9 cellular contexts compared by ENCODE assay signal in genomic region chr5:169584998-169585451, GRCh38. TPM values are rescaled to one million over a fixed set of nuclear protein-coding genes. Genes with fewer than 3 reads are reported as not detected.
DNase-seq lines count a peak whose midpoint lies in the region; ATAC-seq, FAIRE-seq and TF ChIP-seq lines count a peak whose summit lies in the region.
"Had no signal": no experiment of that assay in that cellular context is flagged by ENCODE, and none has a peak within 500 bp of the region (broad histone marks: within the 10 kb centered on the region; RNA-seq: fewer than 3 reads in every experiment).

No MANE protein-coding gene starts in this region.

- H3K79me1 ChIP-seq in mesenchymal stem cell (replicated peaks; ENCODE audit: low read length, poor library complexity, severe bottlenecking), result peaks cover 10% of the 10 kb centered on the region

- peak; percentile 4 for DNase-seq in HT1080 (ENCODE audit: low read depth)
- DNase-seq in activated naive CD8-positive, alpha-beta T cell treated with anti-CD3 and anti-CD28 coated beads, Interleukin-2, amount 50 U/mL, for 24 hours, result no peak
- peak; percentile 19 for DNase-seq in mesenchymal stem cell
- no peak for DNase-seq in GM12891 (ENCODE audit: insufficient read length, low spot score)
- DNase-seq in ovary, result no peak

- no peak overlapping the region for H2BK120ac ChIP-seq in mesenchymal stem cell (ENCODE audit: low read depth, low read length)

- H3K9ac ChIP-seq in BLaER1 treated with 17β-estradiol and CSF1 and Interleukin-3, amounts not matched to agents 10 nM and 100 nM, result peak overlapping the region; percentile 88 to 97 (median 94); a peak in 21 of 22 replicates
- H3K9ac ChIP-seq in mesenchymal stem cell (ENCODE audit: low read length), result peak overlapping the region; percentile 95

- H2BK5ac ChIP-seq in mesenchymal stem cell (ENCODE audit: low read depth, low read length, poor library complexity, severe bottlenecking), result no peak overlapping the region

- peaks cover 12 to 23% (median 14%) of the 10 kb centered on the region in 10 experiments; a peak in 18 of 20 replicates for H3K4me1 ChIP-seq in BLaER1 treated with 17β-estradiol and CSF1 and Interleukin-3, amounts not matched to agents 10 nM and 100 nM
- H3K4me1 ChIP-seq in mesenchymal stem cell (ENCODE audit: control insufficient read depth, insufficient read depth, low read depth, low read length) (no peaks in the 10 kb centered on the region), ovary (ENCODE audit: insufficient read depth) (peaks cover 2% of the 10 kb centered on the region)

- H4K8ac ChIP-seq in mesenchymal stem cell (ENCODE audit: low read length), result no peak overlapping the region

- no peak overlapping the region for H2BK15ac ChIP-seq in mesenchymal stem cell (ENCODE audit: low read depth, poor library complexity, severe bottlenecking)

- H3K23ac ChIP-seq in mesenchymal stem cell (ENCODE audit: low read length in 2 of 2), result no peak overlapping the region

- H3K9me3 ChIP-seq in BLaER1 treated with 17β-estradiol and CSF1 and Interleukin-3, amounts not matched to agents 10 nM and 100 nM (replicated peaks in 1 of 11), result no peaks in the 10 kb centered on the region
- H3K9me3 ChIP-seq in mesenchymal stem cell (ENCODE audit: control insufficient read depth, low read length) (no peaks in the 10 kb centered on the region), ovary (no peaks in the 10 kb centered on the region)

- H3K4me2 ChIP-seq in BLaER1 treated with 17β-estradiol and CSF1 and Interleukin-3, amounts not matched to agents 10 nM and 100 nM, result peak overlapping the region; percentile 70 to 90 (median 84)
- peak overlapping the region; percentile 1 for H3K4me2 ChIP-seq in mesenchymal stem cell (ENCODE audit: low read length, poor library complexity, severe bottlenecking)

- no peak overlapping the region for H4K91ac ChIP-seq in mesenchymal stem cell (ENCODE audit: low read length)

- H2AFZ ChIP-seq in mesenchymal stem cell (ENCODE audit: low read depth, low read length), result no peak overlapping the region

- peaks cover 15 to 45% (median 23%) of the 10 kb centered on the region in 11 experiments; a peak in 21 of 22 replicates for H3K36me3 ChIP-seq in BLaER1 treated with 17β-estradiol and CSF1 and Interleukin-3, amounts not matched to agents 10 nM and 100 nM
- H3K36me3 ChIP-seq in mesenchymal stem cell (ENCODE audit: control insufficient read depth in 1 of 2, insufficient read depth in 2 of 2, low read depth in 1 of 2, low read length in 2 of 2) (peaks cover 3 to 19% of the 10 kb centered on the region in 2 experiments), ovary (no peaks in the 10 kb centered on the region)

- H3K27ac ChIP-seq in BLaER1 treated with 17β-estradiol and CSF1 and Interleukin-3, amounts not matched to agents 10 nM and 100 nM, result peak overlapping the region in 7 of 11 experiments; percentile 85 to 97 (median 90); a peak in 11 of 22 replicates
- H3K27ac ChIP-seq in mesenchymal stem cell (ENCODE audit: low read length, poor library complexity, severe bottlenecking), result no peak overlapping the region
- H3K27ac ChIP-seq in ovary, result no peak overlapping the region

- no peaks in the 10 kb centered on the region for H3K27me3 ChIP-seq in BLaER1 treated with 17β-estradiol and CSF1 and Interleukin-3, amounts not matched to agents 10 nM and 100 nM
- peaks cover 0 to under 1% of the 10 kb centered on the region in 2 experiments for H3K27me3 ChIP-seq in mesenchymal stem cell (ENCODE audit: control insufficient read depth in 1 of 2, insufficient read depth in 1 of 2, low read length in 2 of 2)
- H3K27me3 ChIP-seq in ovary, result no peaks in the 10 kb centered on the region

- H2AK5ac ChIP-seq in mesenchymal stem cell (ENCODE audit: low read length, severe bottlenecking), result no peak overlapping the region

- H2BK12ac ChIP-seq in mesenchymal stem cell (ENCODE audit: low read length in 2 of 2), result no peak overlapping the region

- peak overlapping the region; percentile 97 for H3K4me3 Mint-ChIP-seq in activated naive CD8-positive, alpha-beta T cell treated with anti-CD3 and anti-CD28 coated beads, Interleukin-2, amount 50 U/mL, for 24 hours

- H3K18ac ChIP-seq in mesenchymal stem cell (ENCODE audit: low read depth in 1 of 2, low read length in 2 of 2), result no peak overlapping the region

- H3K27me3 Mint-ChIP-seq in activated naive CD8-positive, alpha-beta T cell treated with anti-CD3 and anti-CD28 coated beads, Interleukin-2, amount 50 U/mL, for 24 hours, result peaks cover 3% of the 10 kb centered on the region

- peaks cover 28% of the 10 kb centered on the region for H3K36me3 Mint-ChIP-seq in activated naive CD8-positive, alpha-beta T cell treated with anti-CD3 and anti-CD28 coated beads, Interleukin-2, amount 50 U/mL, for 24 hours (ENCODE audit: low read depth)

- peaks cover 44% of the 10 kb centered on the region for H3K4me1 Mint-ChIP-seq in activated naive CD8-positive, alpha-beta T cell treated with anti-CD3 and anti-CD28 coated beads, Interleukin-2, amount 50 U/mL, for 24 hours

- H3K9me3 Mint-ChIP-seq in activated naive CD8-positive, alpha-beta T cell treated with anti-CD3 and anti-CD28 coated beads, Interleukin-2, amount 50 U/mL, for 24 hours, result no peaks in the 10 kb centered on the region

- no peak for ATAC-seq in activated naive CD8-positive, alpha-beta T cell treated with anti-CD3 and anti-CD28 coated beads, Interleukin-2, amount 50 U/mL, for 24 hours
- no peak for ATAC-seq in GM21423 (IDR thresholded peaks at IDR 0.05; ENCODE audit: unreplicated experiment)
- no peak for ATAC-seq in GM21447 (IDR thresholded peaks at IDR 0.05; ENCODE audit: unreplicated experiment)

- no peak for TF ChIP-seq EP300 in ovary (IDR thresholded peaks at IDR 0.05)

- peaks cover 0 to 22% (median 0%) of the 10 kb centered on the region in 11 experiments; a peak in 4 of 22 replicates for H4K20me1 ChIP-seq in BLaER1 treated with 17β-estradiol and CSF1 and Interleukin-3, amounts not matched to agents 10 nM and 100 nM

- no peak for TF ChIP-seq CTCF in ovary (IDR thresholded peaks at IDR 0.05)

- H3K27ac Mint-ChIP-seq in activated naive CD8-positive, alpha-beta T cell treated with anti-CD3 and anti-CD28 coated beads, Interleukin-2, amount 50 U/mL, for 24 hours, result no peak overlapping the region

- TF ChIP-seq POLR2A in GM12891 (IDR thresholded peaks at IDR 0.05; ENCODE audit: low read depth, low read length) (no peak), ovary (IDR thresholded peaks at IDR 0.05) (no peak)

- H3K4ac ChIP-seq in mesenchymal stem cell (ENCODE audit: low read depth in 1 of 2, low read length in 2 of 2), result no peak overlapping the region

- no peak for FAIRE-seq in GM12891 (lab: Jason Lieb, UNC)
- FAIRE-seq: islet of Langerhans had no signal

- intact Hi-C loops in ovary (cut with DNase I), result loop anchor here in 3 of 4 donors (10.0 kb wide), 2 partner anchors 900 to 910 kb away; no protein-coding TSS in a partner anchor

- WGBS in mesenchymal stem cell, result 73% methylated on average over 3 of the region's 5 CpGs
- WGBS in ovary, 3 donors, result 71 to 79% (median 75%) methylated on average over 5 of the region's 5 CpGs

- peak overlapping the region; percentile 75 to 95 (median 91) for H3K4me3 ChIP-seq in BLaER1 treated with 17β-estradiol and CSF1 and Interleukin-3, amounts not matched to agents 10 nM and 100 nM
- peak overlapping the region in 1 of 2 experiments; percentile 92 for H3K4me3 ChIP-seq in mesenchymal stem cell (ENCODE audit: insufficient read depth in 1 of 2, low read depth in 1 of 2, low read length in 2 of 2)
- H3K4me3 ChIP-seq in ovary, result no peak overlapping the region

- H3K14ac ChIP-seq in mesenchymal stem cell (ENCODE audit: low read length in 2 of 2), result no peak overlapping the region

TF ChIP-seq in GM12891, 5 proteins besides CTCF, POLR2A, EP300 and RAD21:
- TF ChIP-seq POU2F2 (IDR thresholded peaks at IDR 0.05; ENCODE audit: low read depth, low read length), result no peak
- TF ChIP-seq POLR2AphosphoS5 (IDR thresholded peaks at IDR 0.05; ENCODE audit: low read depth, low read length), result no peak
- TF ChIP-seq TAF1 (IDR thresholded peaks at IDR 0.05; ENCODE audit: low read depth, low read length), result no peak
- no peak for TF ChIP-seq SPI1 (IDR thresholded peaks at IDR 0.05; ENCODE audit: low read depth, low read length)
- no peak for TF ChIP-seq PAX5 (IDR thresholded peaks at IDR 0.05; ENCODE audit: insufficient read depth, low read length, severe bottlenecking)

RNA-seq across cellular contexts. Expression of gene SPDL1, which starts 1.5 kb away (rescaled TPM):
- 38.6 and 40.7 TPM in 2 replicates for total RNA-seq in HT1080 (2014; rRNA removed; shearing (Covaris generic))
- 40.5 and 52.5 TPM in 2 replicates for polyA plus RNA-seq in HT1080 (2015; cell fraction: cytosol; rRNA removed)
- polyA plus RNA-seq in HT1080 (2015; cell fraction: nucleus; rRNA removed), result 92.0 and 100 TPM in 2 replicates
- polyA plus RNA-seq in mesenchymal stem cell (2013, experiment 1 of 2), result 27.2 TPM
- polyA plus RNA-seq in mesenchymal stem cell (2013, experiment 2 of 2), result 25.2 TPM
- 21.0 TPM for polyA plus RNA-seq in GM12891 (2012; ENCODE audit: low read depth, missing spikeins)
- total RNA-seq in ovary, result 10 to 100 TPM in 1 of 7 donors, 1 to 10 TPM in 6; 4.1 to 10.4 (median 7.2) TPM
- polyA plus RNA-seq in ovary, result 1 to 10 TPM; 6.6 to 7.5 TPM

RNA-seq across cellular contexts. Expression of gene DOCK2, which starts 52.0 kb away (rescaled TPM):
- total RNA-seq in HT1080 (2014; rRNA removed; shearing (Covaris generic)), result 2.1 and 2.9 TPM in 2 replicates
- polyA plus RNA-seq in HT1080 (2015; cell fraction: cytosol; rRNA removed), result 0.40 and 0.72 TPM in 2 replicates
- 1.7 and 4.5 TPM in 2 replicates for polyA plus RNA-seq in HT1080 (2015; cell fraction: nucleus; rRNA removed)
- 1.5 TPM for polyA plus RNA-seq in mesenchymal stem cell (2013, experiment 1 of 2)
- polyA plus RNA-seq in mesenchymal stem cell (2013, experiment 2 of 2), result 1.2 TPM
- 65.6 TPM for polyA plus RNA-seq in GM12891 (2012; ENCODE audit: low read depth, missing spikeins)
- total RNA-seq in ovary, result 10 to 100 TPM in 1 of 7 donors, 1 to 10 TPM in 6; 4.2 to 10.2 (median 5.4) TPM
- 1 to 10 TPM; 1.3 to 8.1 TPM for polyA plus RNA-seq in ovary

Comparison
In these comparisons a context has a peak if more than half of its experiments do, and no peak if none do; other contexts are left out.
1. H3K27ac ChIP-seq: peak in BLaER1 treated with 17β-estradiol and CSF1 and Interleukin-3, amounts not matched to agents 10 nM and 100 nM (7 of 11); none in mesenchymal stem cell (single experiment) and ovary (0 of 2).
2. DNase-seq: peak in HT1080 (single experiment) and mesenchymal stem cell (single experiment); none in activated naive CD8-positive, alpha-beta T cell treated with anti-CD3 and anti-CD28 coated beads, Interleukin-2, amount 50 U/mL, for 24 hours (single experiment), GM12891 (single experiment) and ovary (0 of 5).